24 cellular contexts compared by ENCODE assay signal in genomic region chr2:52390651-52391050, GRCh38.
"Had no signal": no experiment of that assay in that cellular context is flagged by ENCODE, and none has a peak within 500 bp of the region (broad histone marks: within the 10 kb centered on the region; RNA-seq: fewer than 3 reads in every experiment).

No MANE protein-coding gene starts in this region.

- DNase-seq: activated CD4-positive, alpha-beta memory T cell treated with anti-CD3 and anti-CD28 coated beads for 36 hours; activated CD4-positive, alpha-beta T cell treated with anti-CD3 and anti-CD28 coated beads, Interleukin-2, amount 10 ng/mL, durations not matched to agents 24 days and 14 days; activated CD4-positive, CD25-positive, alpha-beta regulatory T cell treated with anti-CD3 and anti-CD28 coated beads, Interleukin-2, amount 50 U/mL, for 72 hours; activated naive CD4-positive, alpha-beta T cell; activated T-cell treated with anti-CD3 and anti-CD28 coated beads, Interleukin-2, amount 50 U/mL, for 4 hours; aorta; caudate nucleus; endodermal cell; gastrocnemius medialis; glutamatergic neuron; left cardiac atrium; left ventricle myocardium superior; mammary epithelial cell; naive B cell; nephron progenitor cell; right lobe of liver; stimulated activated CD4-positive, alpha-beta T cell treated with anti-CD3 and anti-CD28 coated beads, Interleukin-12 subunit alpha, Interleukin-12 subunit beta, amount 100 ng/mL, for 4 hours; stimulated activated CD4-positive, alpha-beta T cell treated with anti-CD3 and anti-CD28 coated beads, Interleukin-4, amount 100 ng/mL, for 1 hour; substantia nigra; T-helper 17 cell; thyroid gland; upper lobe of left lung had no signal

- H3K4me3 ChIP-seq: gastrocnemius medialis, right lobe of liver, skin epidermis, thyroid gland, upper lobe of left lung had no signal

- H3K27ac ChIP-seq: gastrocnemius medialis, neutrophil, right lobe of liver, skin epidermis, thyroid gland, upper lobe of left lung had no signal

- H3K27me3 ChIP-seq: gastrocnemius medialis, neutrophil, right lobe of liver, thyroid gland, upper lobe of left lung had no signal

- H3K9me3 ChIP-seq: gastrocnemius medialis, neutrophil, right lobe of liver, thyroid gland, upper lobe of left lung had no signal

- H3K36me3 ChIP-seq: gastrocnemius medialis, neutrophil, right lobe of liver, thyroid gland, upper lobe of left lung had no signal

- H3K4me1 ChIP-seq: gastrocnemius medialis, right lobe of liver, upper lobe of left lung had no signal
